ENCODE assay signal across 1 cellular context in genomic region chr11:614091-614582, GRCh38.
TF ChIP-seq lines count a peak whose summit lies in the region.

No MANE protein-coding gene starts in this region.

TF ChIP-seq in GM23338, 12 proteins besides CTCF, POLR2A, EP300 and RAD21:
- TF ChIP-seq REST (IDR thresholded peaks at IDR 0.05; ENCODE audit: unreplicated experiment) (no peak), STAT1 (IDR thresholded peaks at IDR 0.05; ENCODE audit: unreplicated experiment) (no peak), POLR2AphosphoS5 (IDR thresholded peaks at IDR 0.05; ENCODE audit: low read depth) (no peak; the same call in 1 of the 2 replicates), EZH2phosphoT487 (IDR thresholded peaks at IDR 0.05; ENCODE audit: unreplicated experiment) (no peak), ETS1 (IDR thresholded peaks at IDR 0.05) (no peak), NANOG (IDR thresholded peaks at IDR 0.05; ENCODE audit: borderline replicate concordance) (no peak), EZH2 (IDR thresholded peaks at IDR 0.05; ENCODE audit: low read depth, unreplicated experiment) (no peak), ZNF331 (CRISPR knock-in tag; IDR thresholded peaks at IDR 0.05; ENCODE audit: low read depth) (no peak), ZNF114 (CRISPR knock-in tag; IDR thresholded peaks at IDR 0.05) (no peak), JUNB (IDR thresholded peaks at IDR 0.05; ENCODE audit: unreplicated experiment) (no peak), CREB1 (CRISPR knock-in tag; IDR thresholded peaks at IDR 0.05; ENCODE audit: low read depth) (no peak), ZNF462 (CRISPR knock-in tag; IDR thresholded peaks at IDR 0.05) (no peak)
